ENCODE assay signal across 1 cellular context in genomic region chr5:3891118-3891517, GRCh38.
TF ChIP-seq lines count a peak whose summit lies in the region.

No MANE protein-coding gene starts in this region.

TF ChIP-seq in WTC11, 78 proteins besides CTCF, POLR2A, EP300 and RAD21 (continued from another document):
- TF ChIP-seq, protein P1, sequence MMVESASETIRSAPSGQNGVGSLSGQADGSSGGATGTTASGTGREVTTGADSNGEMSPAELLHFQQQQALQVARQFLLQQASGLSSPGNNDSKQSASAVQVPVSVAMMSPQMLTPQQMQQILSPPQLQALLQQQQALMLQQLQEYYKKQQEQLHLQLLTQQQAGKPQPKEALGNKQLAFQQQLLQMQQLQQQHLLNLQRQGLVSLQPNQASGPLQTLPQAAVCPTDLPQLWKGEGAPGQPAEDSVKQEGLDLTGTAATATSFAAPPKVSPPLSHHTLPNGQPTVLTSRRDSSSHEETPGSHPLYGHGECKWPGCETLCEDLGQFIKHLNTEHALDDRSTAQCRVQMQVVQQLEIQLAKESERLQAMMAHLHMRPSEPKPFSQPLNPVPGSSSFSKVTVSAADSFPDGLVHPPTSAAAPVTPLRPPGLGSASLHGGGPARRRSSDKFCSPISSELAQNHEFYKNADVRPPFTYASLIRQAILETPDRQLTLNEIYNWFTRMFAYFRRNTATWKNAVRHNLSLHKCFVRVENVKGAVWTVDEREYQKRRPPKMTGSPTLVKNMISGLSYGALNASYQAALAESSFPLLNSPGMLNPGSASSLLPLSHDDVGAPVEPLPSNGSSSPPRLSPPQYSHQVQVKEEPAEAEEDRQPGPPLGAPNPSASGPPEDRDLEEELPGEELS (CRISPR knock-in tag; IDR thresholded peaks at IDR 0.05): peak; percentile 56; the same call in 1 of the 2 replicates
- TF ChIP-seq ZNF423 (CRISPR knock-in tag; IDR thresholded peaks at IDR 0.05) (peak; percentile 82), FOXP1 (CRISPR knock-in tag; IDR thresholded peaks at IDR 0.05; ENCODE audit: borderline replicate concordance) (no peak), GTF2I (CRISPR knock-in tag; conservative IDR thresholded peaks at IDR 0.05) (no peak), ATF2 (CRISPR knock-in tag; IDR thresholded peaks at IDR 0.05; ENCODE audit: borderline replicate concordance, low read depth) (no peak), NFYB (CRISPR knock-in tag; conservative IDR thresholded peaks at IDR 0.05; ENCODE audit: low read depth) (no peak), NR2C2 (CRISPR knock-in tag; IDR thresholded peaks at IDR 0.05) (no peak)
